26 cellular contexts compared by ENCODE assay signal in the genomic region with DNA sequence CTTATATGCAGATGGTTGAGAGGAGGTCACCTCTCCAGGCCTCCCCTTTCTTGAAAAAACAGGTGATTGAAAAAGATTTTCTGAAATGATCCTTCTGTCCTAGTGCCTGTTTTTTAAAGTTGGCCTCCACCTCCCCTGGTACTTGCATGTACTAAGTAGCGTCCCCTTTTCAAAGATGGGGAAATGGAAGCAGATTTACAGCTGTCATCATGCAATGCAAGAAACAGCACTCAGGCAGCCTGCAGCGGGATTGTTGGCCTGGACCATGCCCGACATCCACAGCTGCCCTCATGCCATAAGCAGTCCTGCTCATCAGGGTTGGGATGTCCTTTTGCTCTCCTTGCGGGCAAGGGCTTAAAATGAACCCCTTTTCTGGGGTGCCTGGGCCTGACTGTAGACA.
"Had no signal": no experiment of that assay in that cellular context is flagged by ENCODE, and none has a peak within 500 bp of the region (broad histone marks: within the 10 kb centered on the region; RNA-seq: fewer than 3 reads in every experiment).

No MANE protein-coding gene starts in this region.

- H3K9me3 ChIP-seq: stomach, suprapubic skin, testis, thoracic aorta, thyroid gland, tibial artery, tibial nerve, transverse colon, upper lobe of left lung, upper lobe of right lung, uterus, vagina had no signal

- H3K27ac ChIP-seq: stomach, suprapubic skin, testis, thoracic aorta, thyroid gland, tibial artery, tibial nerve, transverse colon, upper lobe of left lung, upper lobe of right lung, uterus, vagina had no signal

- DNase-seq: stimulated activated CD4-positive, alpha-beta T cell treated with anti-CD3 and anti-CD28 coated beads, Interleukin-2, amount 100 ng/mL, for 48 hours; stimulated activated CD4-positive, alpha-beta T cell treated with anti-CD3 and anti-CD28 coated beads, Interleukin-4, amount 100 ng/mL, for 1 hour; stimulated activated CD4-positive, alpha-beta T cell treated with anti-CD3 and anti-CD28 coated beads, Interleukin-4, amount 100 ng/mL, for 24 hours; stimulated activated CD4-positive, alpha-beta T cell treated with anti-CD3 and anti-CD28 coated beads, Interleukin-4, amount 100 ng/mL, for 4 hours; stimulated activated CD8-positive, alpha-beta memory T cell treated with anti-CD3 and anti-CD28 coated beads, Interleukin-4, amount 100 ng/mL, for 48 hours; stimulated activated naive B cell treated with anti-CD40 and anti-IgM and Interleukin-4, amounts not matched to agents 10 μg/mL and 1 μg/mL and 100 μg/mL, for 72 hours; stimulated activated naive CD4-positive, alpha-beta T cell; stimulated activated naive CD4-positive, alpha-beta T cell treated with Interleukin-2 at 50 U/mL for 16 hours; stimulated activated naive CD8-positive, alpha-beta T cell treated with anti-CD3 and anti-CD28 coated beads, Interleukin-15, amount 100 ng/mL, for 72 hours; stimulated activated naive CD8-positive, alpha-beta T cell treated with anti-CD3 and anti-CD28 coated beads, Interleukin-15, Interleukin-2, amounts not matched to agents 100 U/mL and 50 U/mL, for 24 hours; stomach; substantia nigra; testis; thyroid gland; tibial artery; transverse colon; trophoblast cell; upper lobe of left lung; upper lobe of right lung; uterus had no signal

- H3K4me3 ChIP-seq: stomach, suprapubic skin, testis, thoracic aorta, thyroid gland, tibial artery, tibial nerve, transverse colon, upper lobe of left lung, upper lobe of right lung, uterus, vagina had no signal

- ATAC-seq: stimulated activated effector memory CD8-positive, alpha-beta T cell treated with anti-CD3 and anti-CD28 coated beads, Interleukin-12 subunit alpha, Interleukin-12 subunit beta, amount 100 ng/mL, for 72 hours; stimulated activated memory B cell treated with anti-CD40 and anti-IgM and Interleukin-4, amounts not matched to agents 10 μg/mL and 1 μg/mL and 100 μg/mL, for 72 hours; stimulated activated naive B cell treated with anti-CD40 and anti-IgM and Interleukin-4, amounts not matched to agents 10 μg/mL and 1 μg/mL and 100 μg/mL, for 72 hours had no signal

- H3K36me3 ChIP-seq: stomach, suprapubic skin, thoracic aorta, thyroid gland, tibial artery, tibial nerve, transverse colon, upper lobe of left lung, upper lobe of right lung, uterus, vagina had no signal

- H3K27me3 ChIP-seq: testis, thyroid gland, tibial artery, tibial nerve, transverse colon, upper lobe of left lung, upper lobe of right lung, uterus, vagina had no signal

- H3K4me1 ChIP-seq: stomach, suprapubic skin, testis, thyroid gland, tibial artery, transverse colon, upper lobe of left lung, upper lobe of right lung, uterus, vagina had no signal
